In genomic region chr10:103766751-103767509, GRCh38 we compare ENCODE assay signal across 23 cellular contexts.
DNase-seq lines count a peak whose midpoint lies in the region; ATAC-seq and TF ChIP-seq lines count a peak whose summit lies in the region.
"Had no signal": no experiment of that assay in that cellular context is flagged by ENCODE, and none has a peak within 500 bp of the region (broad histone marks: within the 10 kb centered on the region; RNA-seq: fewer than 3 reads in every experiment).

No MANE protein-coding gene starts in this region.

- H3K9me3 ChIP-seq in BLaER1 (no peaks in the 10 kb centered on the region), HEK293 (ENCODE audit: control insufficient read depth, insufficient read depth, low read depth, low read length) (no peaks in the 10 kb centered on the region), endodermal cell (ENCODE audit: control insufficient read depth, low read length) (no peaks in the 10 kb centered on the region), muscle layer of duodenum (ENCODE audit: control insufficient read depth in 1 of 2, low read length in 2 of 2) (no peaks in the 10 kb centered on the region), esophagus muscularis mucosa (no peaks in the 10 kb centered on the region)
- H3K9me3 ChIP-seq: heart right ventricle, pancreas, suprapubic skin had no signal

- H4K20me1 ChIP-seq in BLaER1, result peaks cover 36% of the 10 kb centered on the region

- peak; percentile 84 for DNase-seq in endodermal cell
- no peak for DNase-seq in esophagus muscularis mucosa (ENCODE audit: extremely low spot score)
- no peak for DNase-seq in middle frontal gyrus (ENCODE audit: extremely low spot score, low spot score)
- no peak for DNase-seq in G401 (ENCODE audit: low spot score)
- DNase-seq: brain microvascular endothelial cell, DND-41, NCI-H1105, NCI-H2081 had no signal

- H3K36me3 ChIP-seq in BLaER1 (peaks cover 41% of the 10 kb centered on the region), HEK293 (ENCODE audit: control insufficient read depth in 2 of 2, insufficient read depth in 1 of 2, low read length in 2 of 2) (peaks cover 0 to 10% of the 10 kb centered on the region in 2 experiments; a peak in 1 of 3 replicates), endodermal cell (ENCODE audit: control insufficient read depth, insufficient read depth, low read length) (peaks cover 3% of the 10 kb centered on the region), muscle layer of duodenum (ENCODE audit: control insufficient read depth in 1 of 2, insufficient read depth in 2 of 2, low read length in 2 of 2) (no peaks in the 10 kb centered on the region), esophagus muscularis mucosa (no peaks in the 10 kb centered on the region)
- H3K36me3 ChIP-seq: brain microvascular endothelial cell, pancreas, suprapubic skin had no signal

- peak overlapping the region; percentile 95 for H3K4me2 ChIP-seq in BLaER1

- peak overlapping the region; percentile 62 for H3K27ac ChIP-seq in BLaER1
- H3K27ac ChIP-seq in HEK293 (ENCODE audit: extremely low read depth, low read depth, low read length), result no peak overlapping the region; the same call in 1 of the 2 replicates
- H3K27ac ChIP-seq in endodermal cell (ENCODE audit: low read depth, low read length), result no peak overlapping the region
- H3K27ac ChIP-seq in muscle layer of duodenum (ENCODE audit: low read length), result peak overlapping the region; percentile 17
- no peak overlapping the region for H3K27ac ChIP-seq in esophagus muscularis mucosa (replicated peaks in 1 of 4)
- H3K27ac ChIP-seq: brain microvascular endothelial cell, pancreas, suprapubic skin had no signal

- H3K27ac Mint-ChIP-seq in endodermal cell, result no peak overlapping the region
- H3K27ac Mint-ChIP-seq: activated CD4-positive, alpha-beta T cell treated with anti-CD3 and anti-CD28 coated beads, Interleukin-2, amount 10 ng/mL, durations not matched to agents 24 days and 14 days; activated T-helper 2 cell treated with anti-CD3 and anti-CD28 coated beads, Interferon-gamma antibody, Interleukin-2, Interleukin-4, amounts not matched to agents 10 μg/mL and 5 μg/mL and 100 μg/mL, durations not matched to agents 14 hours and 24 hours and 36 hours had no signal

- TF ChIP-seq POLR2A in esophagus muscularis mucosa (IDR thresholded peaks at IDR 0.05; ENCODE audit: low read depth), result no peak

- ATAC-seq in SK-N-SH treated with all-trans-retinoic acid at 6 μM for 48 hours, result no peak
- ATAC-seq: HepG2, Right ventricle myocardium inferior, sciatic nerve had no signal

- in situ Hi-C loops in G401 (cut with HindIII; ENCODE audit: low sequenced_read_pairs), result no loop called here

- intact Hi-C loops in esophagus muscularis mucosa (cut with DNase I), result no loop called here

- TF ChIP-seq EP300 in esophagus muscularis mucosa (IDR thresholded peaks at IDR 0.05), result no peak

- peaks cover 37% of the 10 kb centered on the region for H3K4me1 Mint-ChIP-seq in endodermal cell

- TF ChIP-seq CTCF in HEK293 (tag by site-specific recombination; IDR thresholded peaks at IDR 0.05), result no peak
- TF ChIP-seq CTCF in endodermal cell (conservative IDR thresholded peaks at IDR 0.05), result no peak
- TF ChIP-seq CTCF in esophagus muscularis mucosa (IDR thresholded peaks at IDR 0.05), result no peak

- H3K9ac ChIP-seq in BLaER1, result 0 out of 2 replicates have a peak overlapping the region, but pooled peaks have one; percentile 1
- H3K9ac ChIP-seq in endodermal cell (ENCODE audit: extremely low read depth, low read length, poor library complexity, severe bottlenecking), result no peak overlapping the region

- H3K27me3 Mint-ChIP-seq in endodermal cell (ENCODE audit: insufficient read depth), result no peaks in the 10 kb centered on the region
- H3K27me3 Mint-ChIP-seq: naive thymus-derived CD8-positive, alpha-beta T cell; T-cell had no signal

- peaks cover 4% of the 10 kb centered on the region for H3K36me3 Mint-ChIP-seq in endodermal cell (ENCODE audit: low read depth)
- H3K36me3 Mint-ChIP-seq: CD8-positive, alpha-beta T cell; naive thymus-derived CD8-positive, alpha-beta T cell; T-cell had no signal

- no peak overlapping the region for H3K4me3 ChIP-seq in BLaER1
- H3K4me3 ChIP-seq in HEK293 (ENCODE audit: low read depth, low read length), result no peak overlapping the region
- H3K4me3 ChIP-seq in endodermal cell (ENCODE audit: low read length), result no peak overlapping the region
- no peak overlapping the region for H3K4me3 ChIP-seq in muscle layer of duodenum (ENCODE audit: low read depth in 1 of 2, low read length in 2 of 2)
- no peak overlapping the region for H3K4me3 ChIP-seq in esophagus muscularis mucosa
- H3K4me3 ChIP-seq: heart right ventricle, pancreas, suprapubic skin had no signal

- H3K27me3 ChIP-seq in BLaER1, result no peaks in the 10 kb centered on the region
- no peaks in the 10 kb centered on the region for H3K27me3 ChIP-seq in endodermal cell (ENCODE audit: control insufficient read depth, insufficient read depth, low read length, poor library complexity, severe bottlenecking)
- H3K27me3 ChIP-seq in muscle layer of duodenum (ENCODE audit: low read depth, low read length), result no peaks in the 10 kb centered on the region
- no peaks in the 10 kb centered on the region for H3K27me3 ChIP-seq in esophagus muscularis mucosa
- H3K27me3 ChIP-seq: brain microvascular endothelial cell, heart right ventricle, pancreas, suprapubic skin had no signal

- H3K4me1 ChIP-seq in BLaER1 (peaks cover 100% of the 10 kb centered on the region), HEK293 (ENCODE audit: control insufficient read depth, insufficient read depth, low read length) (peaks cover 2% of the 10 kb centered on the region), endodermal cell (ENCODE audit: control insufficient read depth, insufficient read depth, low read length) (peaks cover 8% of the 10 kb centered on the region), muscle layer of duodenum (ENCODE audit: control insufficient read depth in 1 of 2, insufficient read depth in 2 of 2, low read length in 2 of 2) (peaks cover 15 to 27% of the 10 kb centered on the region in 2 donors), esophagus muscularis mucosa (peaks cover 38 to 63% (median 49%) of the 10 kb centered on the region in 4 donors)

- CTCF ChIA-PET in HEK293 (lab: Yijun Ruan, JAX), result interaction anchor here (1.4 kb wide), 1 partner anchor 118 kb away, joined by 5 read pairs; no protein-coding TSS in a partner anchor

- WGBS in endodermal cell (ENCODE audit: insufficient coverage in 1 of 2, insufficient read length in 1 of 2), 2 experiments, result 71 to 81% methylated on average over 4 to 8 of the region's 8 CpGs
- WGBS in esophagus muscularis mucosa, result 82% methylated on average over 6 of the region's 8 CpGs

- H3K4me3 Mint-ChIP-seq in endodermal cell, result no peak overlapping the region
- H3K4me3 Mint-ChIP-seq: activated CD4-positive, alpha-beta T cell treated with anti-CD3 and anti-CD28 coated beads, Interleukin-2, amount 10 ng/mL, durations not matched to agents 24 days and 14 days had no signal

- POLR2A ChIA-PET in HEK293 (lab: Yijun Ruan, JAX), result no interaction called here

- no peaks in the 10 kb centered on the region for H3K9me3 Mint-ChIP-seq in endodermal cell
- H3K9me3 Mint-ChIP-seq: activated CD4-positive, alpha-beta T cell treated with anti-CD3 and anti-CD28 coated beads, Interleukin-2, amount 10 ng/mL, durations not matched to agents 24 days and 14 days; activated T-helper 2 cell treated with anti-CD3 and anti-CD28 coated beads, Interferon-gamma antibody, Interleukin-2, Interleukin-4, amounts not matched to agents 10 μg/mL and 5 μg/mL and 100 μg/mL, durations not matched to agents 14 hours and 24 hours and 36 hours; CD8-positive, alpha-beta T cell; naive thymus-derived CD8-positive, alpha-beta T cell; T-cell had no signal

TF ChIP-seq in HEK293, 187 proteins besides CTCF, POLR2A, EP300 and RAD21:
- peak; percentile 75 for TF ChIP-seq ZBTB20 (tag by site-specific recombination; IDR thresholded peaks at IDR 0.05)
- TF ChIP-seq PRDM6 (tag by site-specific recombination; IDR thresholded peaks at IDR 0.05), result no peak

TF ChIP-seq in SK-N-SH treated with all-trans-retinoic acid at 6 μM for 48 hours, 23 proteins besides CTCF, POLR2A, EP300 and RAD21 (continues in another document):
- no peak for TF ChIP-seq ARNTL (CRISPR knock-in tag; IDR thresholded peaks at IDR 0.05; ENCODE audit: borderline replicate concordance, low read depth)
- no peak for TF ChIP-seq BACH2 (CRISPR knock-in tag; IDR thresholded peaks at IDR 0.05; ENCODE audit: borderline replicate concordance)
- no peak for TF ChIP-seq RARB (CRISPR knock-in tag; IDR thresholded peaks at IDR 0.05)
- TF ChIP-seq POU6F1 (CRISPR knock-in tag; IDR thresholded peaks at IDR 0.05; ENCODE audit: borderline replicate concordance, low read depth), result no peak
- no peak for TF ChIP-seq PATZ1 (CRISPR knock-in tag; IDR thresholded peaks at IDR 0.05; ENCODE audit: borderline replicate concordance)
- TF ChIP-seq ZC3H10 (CRISPR knock-in tag; IDR thresholded peaks at IDR 0.05), result no peak
- no peak for TF ChIP-seq ZNF70 (CRISPR knock-in tag; IDR thresholded peaks at IDR 0.05)
- no peak for TF ChIP-seq ZNF565 (CRISPR knock-in tag; conservative IDR thresholded peaks at IDR 0.05; ENCODE audit: low read depth)

Comparison
In these comparisons a context has a peak if more than half of its experiments do, and no peak if none do; other contexts are left out.
1. H3K27ac ChIP-seq: peak in BLaER1 (single experiment) and muscle layer of duodenum (single experiment); none in HEK293 (single experiment), endodermal cell (single experiment) and esophagus muscularis mucosa (0 of 4).